Comparison of ENCODE assay signal across 1 cellular context in the genomic region with DNA sequence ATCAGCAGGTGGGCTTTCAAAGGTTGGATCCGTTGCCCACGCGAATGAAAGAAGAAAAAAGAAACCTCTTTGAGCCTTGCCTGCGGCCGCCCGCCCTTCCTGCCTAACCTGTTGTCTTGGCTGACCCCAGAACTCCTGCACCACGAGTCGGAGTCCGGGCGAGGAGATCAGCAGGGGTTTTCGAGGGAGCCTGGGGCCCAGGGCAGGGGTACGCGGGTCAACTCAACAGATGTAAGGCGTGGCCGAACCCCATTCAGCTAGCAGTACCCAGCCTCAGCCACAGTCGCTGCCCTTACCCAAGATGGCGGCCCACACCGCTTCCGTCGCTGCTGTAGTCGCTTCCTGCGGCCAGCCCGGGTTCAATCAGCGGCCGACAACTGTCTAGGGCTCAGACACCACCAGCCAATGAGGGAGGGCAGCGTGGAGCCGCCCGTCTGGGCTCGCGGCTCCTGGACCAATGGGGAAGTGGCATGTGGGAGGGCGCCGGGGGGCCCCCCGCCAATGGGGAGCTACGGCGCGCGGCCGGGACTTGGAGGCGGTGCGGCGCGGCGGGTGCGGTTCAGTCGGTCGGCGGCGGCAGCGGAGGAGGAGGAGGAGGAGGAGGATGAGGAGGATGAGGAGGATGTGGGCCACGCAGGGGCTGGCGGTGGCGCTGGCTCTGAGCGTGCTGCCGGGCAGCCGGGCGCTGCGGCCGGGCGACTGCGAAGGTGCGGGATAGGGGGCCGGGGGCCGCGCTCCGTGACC.
A peak's percentile ranks its signal among the peaks of the same experiment; 100 is the strongest.
TF ChIP-seq lines count a peak whose summit lies in the region.

A gene (plus strand): TSS at position 562 of the 744 bp plus-strand sequence. CDS start 52 bp downstream, at position 614.

TF ChIP-seq in HepG2, 621 proteins besides CTCF, POLR2A, EP300 and RAD21 (continued from another document and continues in another):
- peak; percentile 77; the same call in 1 of the 2 replicates for TF ChIP-seq ZNF335 (CRISPR knock-in tag; IDR thresholded peaks at IDR 0.05)
- TF ChIP-seq SCMH1 (CRISPR knock-in tag; IDR thresholded peaks at IDR 0.05; ENCODE audit: borderline replicate concordance): no peak
- TF ChIP-seq FOSL2 (CRISPR knock-in tag; IDR thresholded peaks at IDR 0.05): no peak
- peak; percentile 94 for TF ChIP-seq HES4 (CRISPR knock-in tag; IDR thresholded peaks at IDR 0.05; ENCODE audit: borderline replicate concordance)
- TF ChIP-seq, protein P1, sequence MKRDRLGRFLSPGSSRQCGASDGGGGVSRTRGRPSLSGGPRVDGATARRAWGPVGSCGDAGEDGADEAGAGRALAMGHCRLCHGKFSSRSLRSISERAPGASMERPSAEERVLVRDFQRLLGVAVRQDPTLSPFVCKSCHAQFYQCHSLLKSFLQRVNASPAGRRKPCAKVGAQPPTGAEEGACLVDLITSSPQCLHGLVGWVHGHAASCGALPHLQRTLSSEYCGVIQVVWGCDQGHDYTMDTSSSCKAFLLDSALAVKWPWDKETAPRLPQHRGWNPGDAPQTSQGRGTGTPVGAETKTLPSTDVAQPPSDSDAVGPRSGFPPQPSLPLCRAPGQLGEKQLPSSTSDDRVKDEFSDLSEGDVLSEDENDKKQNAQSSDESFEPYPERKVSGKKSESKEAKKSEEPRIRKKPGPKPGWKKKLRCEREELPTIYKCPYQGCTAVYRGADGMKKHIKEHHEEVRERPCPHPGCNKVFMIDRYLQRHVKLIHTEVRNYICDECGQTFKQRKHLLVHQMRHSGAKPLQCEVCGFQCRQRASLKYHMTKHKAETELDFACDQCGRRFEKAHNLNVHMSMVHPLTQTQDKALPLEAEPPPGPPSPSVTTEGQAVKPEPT (CRISPR knock-in tag; IDR thresholded peaks at IDR 0.05; ENCODE audit: low read depth): no peak
- TF ChIP-seq ZNF501 (CRISPR knock-in tag; IDR thresholded peaks at IDR 0.05): peak; percentile 92
- TF ChIP-seq NR2F1 (CRISPR knock-in tag; IDR thresholded peaks at IDR 0.05): 0 out of 4 replicates have a peak, but pooled peaks of 1 of the 2 experiments have one; percentile 7
- no peak; the same call in 1 of the 2 replicates for TF ChIP-seq JUND (CRISPR knock-in tag; IDR thresholded peaks at IDR 0.05)
- TF ChIP-seq ZNF234 (CRISPR knock-in tag; conservative IDR thresholded peaks at IDR 0.05): peak; percentile 83
- no peak for TF ChIP-seq ETV6 (CRISPR knock-in tag; conservative IDR thresholded peaks at IDR 0.05)
- TF ChIP-seq ZNF317 (CRISPR knock-in tag; IDR thresholded peaks at IDR 0.05): peak; percentile 81
- no peak for TF ChIP-seq RORA (CRISPR knock-in tag; IDR thresholded peaks at IDR 0.05)
- no peak for TF ChIP-seq DNMT1 (CRISPR knock-in tag; IDR thresholded peaks at IDR 0.05)
- no peak for TF ChIP-seq ZNF83 (CRISPR knock-in tag; IDR thresholded peaks at IDR 0.05; ENCODE audit: borderline replicate concordance)
- peak; percentile 66; the same call in 1 of the 2 replicates for TF ChIP-seq SMAD9 (CRISPR knock-in tag; IDR thresholded peaks at IDR 0.05)
- TF ChIP-seq, protein P2, sequence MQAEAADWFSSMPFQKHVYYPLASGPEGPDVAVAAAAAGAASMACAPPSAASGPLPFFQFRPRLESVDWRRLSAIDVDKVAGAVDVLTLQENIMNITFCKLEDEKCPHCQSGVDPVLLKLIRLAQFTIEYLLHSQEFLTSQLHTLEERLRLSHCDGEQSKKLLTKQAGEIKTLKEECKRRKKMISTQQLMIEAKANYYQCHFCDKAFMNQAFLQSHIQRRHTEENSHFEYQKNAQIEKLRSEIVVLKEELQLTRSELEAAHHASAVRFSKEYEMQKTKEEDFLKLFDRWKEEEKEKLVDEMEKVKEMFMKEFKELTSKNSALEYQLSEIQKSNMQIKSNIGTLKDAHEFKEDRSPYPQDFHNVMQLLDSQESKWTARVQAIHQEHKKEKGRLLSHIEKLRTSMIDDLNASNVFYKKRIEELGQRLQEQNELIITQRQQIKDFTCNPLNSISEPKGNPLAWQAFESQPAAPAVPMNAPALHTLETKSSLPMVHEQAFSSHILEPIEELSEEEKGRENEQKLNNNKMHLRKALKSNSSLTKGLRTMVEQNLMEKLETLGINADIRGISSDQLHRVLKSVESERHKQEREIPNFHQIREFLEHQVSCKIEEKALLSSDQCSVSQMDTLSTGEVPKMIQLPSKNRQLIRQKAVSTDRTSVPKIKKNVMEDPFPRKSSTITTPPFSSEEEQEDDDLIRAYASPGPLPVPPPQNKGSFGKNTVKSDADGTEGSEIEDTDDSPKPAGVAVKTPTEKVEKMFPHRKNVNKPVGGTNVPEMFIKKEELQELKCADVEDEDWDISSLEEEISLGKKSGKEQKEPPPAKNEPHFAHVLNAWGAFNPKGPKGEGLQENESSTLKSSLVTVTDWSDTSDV (CRISPR knock-in tag; IDR thresholded peaks at IDR 0.05): no peak
- TF ChIP-seq SMARCC2 (IDR thresholded peaks at IDR 0.05): no peak
- peak; percentile 75 for TF ChIP-seq MAZ (IDR thresholded peaks at IDR 0.05; ENCODE audit: borderline replicate concordance, low read depth, low read length)
- TF ChIP-seq MAZ (CRISPR knock-in tag; IDR thresholded peaks at IDR 0.05; ENCODE audit: low read depth): peak; percentile 80
- TF ChIP-seq, protein P3, sequence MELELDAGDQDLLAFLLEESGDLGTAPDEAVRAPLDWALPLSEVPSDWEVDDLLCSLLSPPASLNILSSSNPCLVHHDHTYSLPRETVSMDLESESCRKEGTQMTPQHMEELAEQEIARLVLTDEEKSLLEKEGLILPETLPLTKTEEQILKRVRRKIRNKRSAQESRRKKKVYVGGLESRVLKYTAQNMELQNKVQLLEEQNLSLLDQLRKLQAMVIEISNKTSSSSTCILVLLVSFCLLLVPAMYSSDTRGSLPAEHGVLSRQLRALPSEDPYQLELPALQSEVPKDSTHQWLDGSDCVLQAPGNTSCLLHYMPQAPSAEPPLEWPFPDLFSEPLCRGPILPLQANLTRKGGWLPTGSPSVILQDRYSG (CRISPR knock-in tag; IDR thresholded peaks at IDR 0.05): no peak
- no peak for TF ChIP-seq ZNF841 (CRISPR knock-in tag; IDR thresholded peaks at IDR 0.05; ENCODE audit: borderline replicate concordance)
- TF ChIP-seq, protein P4, sequence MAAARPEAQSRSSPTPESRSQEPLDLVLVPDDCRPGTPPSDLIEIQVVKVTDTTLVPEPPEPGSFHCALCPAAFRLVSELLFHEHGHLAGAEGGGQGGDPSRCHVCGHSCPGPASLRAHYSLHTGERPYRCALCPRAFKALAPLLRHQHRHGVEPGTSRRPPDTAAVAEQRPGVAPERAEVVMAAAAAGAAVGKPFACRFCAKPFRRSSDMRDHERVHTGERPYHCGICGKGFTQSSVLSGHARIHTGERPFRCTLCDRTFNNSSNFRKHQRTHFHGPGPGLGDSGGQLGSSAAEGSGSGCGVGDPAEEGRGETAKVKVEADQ (CRISPR knock-in tag; IDR thresholded peaks at IDR 0.05; ENCODE audit: borderline replicate concordance): peak; percentile 98
- TF ChIP-seq ATF1 (CRISPR knock-in tag; IDR thresholded peaks at IDR 0.05): peak; percentile 92
- TF ChIP-seq HOXA9 (CRISPR knock-in tag; IDR thresholded peaks at IDR 0.05; ENCODE audit: borderline replicate concordance): no peak
- peak; percentile 34; the same call in 1 of the 2 replicates for TF ChIP-seq SIX1 (CRISPR knock-in tag; IDR thresholded peaks at IDR 0.05; ENCODE audit: borderline replicate concordance)
- TF ChIP-seq AHR (CRISPR knock-in tag; IDR thresholded peaks at IDR 0.05): no peak
- TF ChIP-seq, protein P5, sequence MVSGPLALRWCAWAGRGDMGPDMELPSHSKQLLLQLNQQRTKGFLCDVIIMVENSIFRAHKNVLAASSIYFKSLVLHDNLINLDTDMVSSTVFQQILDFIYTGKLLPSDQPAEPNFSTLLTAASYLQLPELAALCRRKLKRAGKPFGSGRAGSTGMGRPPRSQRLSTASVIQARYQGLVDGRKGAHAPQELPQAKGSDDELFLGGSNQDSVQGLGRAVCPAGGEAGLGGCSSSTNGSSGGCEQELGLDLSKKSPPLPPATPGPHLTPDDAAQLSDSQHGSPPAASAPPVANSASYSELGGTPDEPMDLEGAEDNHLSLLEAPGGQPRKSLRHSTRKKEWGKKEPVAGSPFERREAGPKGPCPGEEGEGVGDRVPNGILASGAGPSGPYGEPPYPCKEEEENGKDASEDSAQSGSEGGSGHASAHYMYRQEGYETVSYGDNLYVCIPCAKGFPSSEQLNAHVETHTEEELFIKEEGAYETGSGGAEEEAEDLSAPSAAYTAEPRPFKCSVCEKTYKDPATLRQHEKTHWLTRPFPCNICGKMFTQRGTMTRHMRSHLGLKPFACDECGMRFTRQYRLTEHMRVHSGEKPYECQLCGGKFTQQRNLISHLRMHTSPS (CRISPR knock-in tag; IDR thresholded peaks at IDR 0.05; ENCODE audit: low read depth): no peak; the same call in 1 of the 2 replicates
- TF ChIP-seq, protein P6, sequence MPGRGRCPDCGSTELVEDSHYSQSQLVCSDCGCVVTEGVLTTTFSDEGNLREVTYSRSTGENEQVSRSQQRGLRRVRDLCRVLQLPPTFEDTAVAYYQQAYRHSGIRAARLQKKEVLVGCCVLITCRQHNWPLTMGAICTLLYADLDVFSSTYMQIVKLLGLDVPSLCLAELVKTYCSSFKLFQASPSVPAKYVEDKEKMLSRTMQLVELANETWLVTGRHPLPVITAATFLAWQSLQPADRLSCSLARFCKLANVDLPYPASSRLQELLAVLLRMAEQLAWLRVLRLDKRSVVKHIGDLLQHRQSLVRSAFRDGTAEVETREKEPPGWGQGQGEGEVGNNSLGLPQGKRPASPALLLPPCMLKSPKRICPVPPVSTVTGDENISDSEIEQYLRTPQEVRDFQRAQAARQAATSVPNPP (CRISPR knock-in tag; IDR thresholded peaks at IDR 0.05): no peak
- TF ChIP-seq, protein P7, sequence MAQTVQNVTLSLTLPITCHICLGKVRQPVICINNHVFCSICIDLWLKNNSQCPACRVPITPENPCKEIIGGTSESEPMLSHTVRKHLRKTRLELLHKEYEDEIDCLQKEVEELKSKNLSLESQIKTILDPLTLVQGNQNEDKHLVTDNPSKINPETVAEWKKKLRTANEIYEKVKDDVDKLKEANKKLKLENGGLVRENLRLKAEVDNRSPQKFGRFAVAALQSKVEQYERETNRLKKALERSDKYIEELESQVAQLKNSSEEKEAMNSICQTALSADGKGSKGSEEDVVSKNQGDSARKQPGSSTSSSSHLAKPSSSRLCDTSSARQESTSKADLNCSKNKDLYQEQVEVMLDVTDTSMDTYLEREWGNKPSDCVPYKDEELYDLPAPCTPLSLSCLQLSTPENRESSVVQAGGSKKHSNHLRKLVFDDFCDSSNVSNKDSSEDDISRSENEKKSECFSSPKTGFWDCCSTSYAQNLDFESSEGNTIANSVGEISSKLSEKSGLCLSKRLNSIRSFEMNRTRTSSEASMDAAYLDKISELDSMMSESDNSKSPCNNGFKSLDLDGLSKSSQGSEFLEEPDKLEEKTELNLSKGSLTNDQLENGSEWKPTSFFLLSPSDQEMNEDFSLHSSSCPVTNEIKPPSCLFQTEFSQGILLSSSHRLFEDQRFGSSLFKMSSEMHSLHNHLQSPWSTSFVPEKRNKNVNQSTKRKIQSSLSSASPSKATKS (CRISPR knock-in tag; IDR thresholded peaks at IDR 0.05): no peak
- TF ChIP-seq, protein P8, sequence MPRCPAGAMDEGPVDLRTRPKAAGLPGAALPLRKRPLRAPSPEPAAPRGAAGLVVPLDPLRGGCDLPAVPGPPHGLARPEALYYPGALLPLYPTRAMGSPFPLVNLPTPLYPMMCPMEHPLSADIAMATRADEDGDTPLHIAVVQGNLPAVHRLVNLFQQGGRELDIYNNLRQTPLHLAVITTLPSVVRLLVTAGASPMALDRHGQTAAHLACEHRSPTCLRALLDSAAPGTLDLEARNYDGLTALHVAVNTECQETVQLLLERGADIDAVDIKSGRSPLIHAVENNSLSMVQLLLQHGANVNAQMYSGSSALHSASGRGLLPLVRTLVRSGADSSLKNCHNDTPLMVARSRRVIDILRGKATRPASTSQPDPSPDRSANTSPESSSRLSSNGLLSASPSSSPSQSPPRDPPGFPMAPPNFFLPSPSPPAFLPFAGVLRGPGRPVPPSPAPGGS (CRISPR knock-in tag; IDR thresholded peaks at IDR 0.05): peak; percentile 90
- TF ChIP-seq SP5 (CRISPR knock-in tag; IDR thresholded peaks at IDR 0.05; ENCODE audit: borderline replicate concordance, low read depth): no peak
- TF ChIP-seq, protein P9, sequence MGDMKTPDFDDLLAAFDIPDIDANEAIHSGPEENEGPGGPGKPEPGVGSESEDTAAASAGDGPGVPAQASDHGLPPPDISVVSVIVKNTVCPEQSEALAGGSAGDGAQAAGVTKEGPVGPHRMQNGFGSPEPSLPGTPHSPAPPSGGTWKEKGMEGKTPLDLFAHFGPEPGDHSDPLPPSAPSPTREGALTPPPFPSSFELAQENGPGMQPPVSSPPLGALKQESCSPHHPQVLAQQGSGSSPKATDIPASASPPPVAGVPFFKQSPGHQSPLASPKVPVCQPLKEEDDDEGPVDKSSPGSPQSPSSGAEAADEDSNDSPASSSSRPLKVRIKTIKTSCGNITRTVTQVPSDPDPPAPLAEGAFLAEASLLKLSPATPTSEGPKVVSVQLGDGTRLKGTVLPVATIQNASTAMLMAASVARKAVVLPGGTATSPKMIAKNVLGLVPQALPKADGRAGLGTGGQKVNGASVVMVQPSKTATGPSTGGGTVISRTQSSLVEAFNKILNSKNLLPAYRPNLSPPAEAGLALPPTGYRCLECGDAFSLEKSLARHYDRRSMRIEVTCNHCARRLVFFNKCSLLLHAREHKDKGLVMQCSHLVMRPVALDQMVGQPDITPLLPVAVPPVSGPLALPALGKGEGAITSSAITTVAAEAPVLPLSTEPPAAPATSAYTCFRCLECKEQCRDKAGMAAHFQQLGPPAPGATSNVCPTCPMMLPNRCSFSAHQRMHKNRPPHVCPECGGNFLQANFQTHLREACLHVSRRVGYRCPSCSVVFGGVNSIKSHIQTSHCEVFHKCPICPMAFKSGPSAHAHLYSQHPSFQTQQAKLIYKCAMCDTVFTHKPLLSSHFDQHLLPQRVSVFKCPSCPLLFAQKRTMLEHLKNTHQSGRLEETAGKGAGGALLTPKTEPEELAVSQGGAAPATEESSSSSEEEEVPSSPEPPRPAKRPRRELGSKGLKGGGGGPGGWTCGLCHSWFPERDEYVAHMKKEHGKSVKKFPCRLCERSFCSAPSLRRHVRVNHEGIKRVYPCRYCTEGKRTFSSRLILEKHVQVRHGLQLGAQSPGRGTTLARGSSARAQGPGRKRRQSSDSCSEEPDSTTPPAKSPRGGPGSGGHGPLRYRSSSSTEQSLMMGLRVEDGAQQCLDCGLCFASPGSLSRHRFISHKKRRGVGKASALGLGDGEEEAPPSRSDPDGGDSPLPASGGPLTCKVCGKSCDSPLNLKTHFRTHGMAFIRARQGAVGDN (CRISPR knock-in tag; IDR thresholded peaks at IDR 0.05): peak; percentile 87
- TF ChIP-seq, protein P10, sequence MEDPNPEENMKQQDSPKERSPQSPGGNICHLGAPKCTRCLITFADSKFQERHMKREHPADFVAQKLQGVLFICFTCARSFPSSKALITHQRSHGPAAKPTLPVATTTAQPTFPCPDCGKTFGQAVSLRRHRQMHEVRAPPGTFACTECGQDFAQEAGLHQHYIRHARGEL (CRISPR knock-in tag; IDR thresholded peaks at IDR 0.05): peak; percentile 76; the same call in 1 of the 2 replicates
- TF ChIP-seq RFX5 (IDR thresholded peaks at IDR 0.05; ENCODE audit: low read depth, low read length): peak; percentile 53; the same call in 1 of the 2 replicates
- 0 out of 2 replicates have a peak, but pooled peaks have one; percentile 20 for TF ChIP-seq ZNF24 (IDR thresholded peaks at IDR 0.05)
